In the genomic region with DNA sequence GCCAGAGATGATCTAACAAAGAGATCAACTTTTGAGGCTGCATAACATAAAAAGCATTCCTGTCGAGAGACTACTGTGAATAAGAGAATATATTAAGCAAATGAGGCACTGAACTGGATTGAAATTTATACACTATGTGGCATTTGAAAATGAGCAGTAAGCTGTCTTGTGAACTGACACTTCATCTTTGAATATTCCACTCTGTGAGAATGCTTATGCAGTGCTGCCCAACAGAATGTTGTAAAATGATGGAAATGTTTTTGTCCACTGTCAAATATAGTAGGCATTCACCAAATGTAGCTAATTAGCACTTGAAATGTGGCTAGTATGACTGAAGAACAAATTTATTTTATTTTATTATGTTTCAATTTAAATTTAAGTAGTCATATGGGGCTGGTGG, we compare ENCODE assay signal across 1 cellular context.
A peak's percentile ranks its signal among the peaks of the same experiment; 100 is the strongest.
TF ChIP-seq lines count a peak whose summit lies in the region.

No MANE protein-coding gene starts in this region.

TF ChIP-seq in neural cell, 6 proteins besides CTCF, POLR2A, EP300 and RAD21:
- TF ChIP-seq EZH2 (IDR thresholded peaks at IDR 0.05; ENCODE audit: borderline replicate concordance, insufficient read depth, low read length, poor library complexity, severe bottlenecking) (no peak), MXI1 (conservative IDR thresholded peaks at IDR 0.05; ENCODE audit: poor library complexity, severe bottlenecking) (no peak), POLR2AphosphoS5 (IDR thresholded peaks at IDR 0.05) (peak; percentile 76), SMC3 (conservative IDR thresholded peaks at IDR 0.05; ENCODE audit: poor library complexity) (no peak), TAF1 (IDR thresholded peaks at IDR 0.05; ENCODE audit: low read depth) (no peak)
- TF ChIP-seq, protein P1, sequence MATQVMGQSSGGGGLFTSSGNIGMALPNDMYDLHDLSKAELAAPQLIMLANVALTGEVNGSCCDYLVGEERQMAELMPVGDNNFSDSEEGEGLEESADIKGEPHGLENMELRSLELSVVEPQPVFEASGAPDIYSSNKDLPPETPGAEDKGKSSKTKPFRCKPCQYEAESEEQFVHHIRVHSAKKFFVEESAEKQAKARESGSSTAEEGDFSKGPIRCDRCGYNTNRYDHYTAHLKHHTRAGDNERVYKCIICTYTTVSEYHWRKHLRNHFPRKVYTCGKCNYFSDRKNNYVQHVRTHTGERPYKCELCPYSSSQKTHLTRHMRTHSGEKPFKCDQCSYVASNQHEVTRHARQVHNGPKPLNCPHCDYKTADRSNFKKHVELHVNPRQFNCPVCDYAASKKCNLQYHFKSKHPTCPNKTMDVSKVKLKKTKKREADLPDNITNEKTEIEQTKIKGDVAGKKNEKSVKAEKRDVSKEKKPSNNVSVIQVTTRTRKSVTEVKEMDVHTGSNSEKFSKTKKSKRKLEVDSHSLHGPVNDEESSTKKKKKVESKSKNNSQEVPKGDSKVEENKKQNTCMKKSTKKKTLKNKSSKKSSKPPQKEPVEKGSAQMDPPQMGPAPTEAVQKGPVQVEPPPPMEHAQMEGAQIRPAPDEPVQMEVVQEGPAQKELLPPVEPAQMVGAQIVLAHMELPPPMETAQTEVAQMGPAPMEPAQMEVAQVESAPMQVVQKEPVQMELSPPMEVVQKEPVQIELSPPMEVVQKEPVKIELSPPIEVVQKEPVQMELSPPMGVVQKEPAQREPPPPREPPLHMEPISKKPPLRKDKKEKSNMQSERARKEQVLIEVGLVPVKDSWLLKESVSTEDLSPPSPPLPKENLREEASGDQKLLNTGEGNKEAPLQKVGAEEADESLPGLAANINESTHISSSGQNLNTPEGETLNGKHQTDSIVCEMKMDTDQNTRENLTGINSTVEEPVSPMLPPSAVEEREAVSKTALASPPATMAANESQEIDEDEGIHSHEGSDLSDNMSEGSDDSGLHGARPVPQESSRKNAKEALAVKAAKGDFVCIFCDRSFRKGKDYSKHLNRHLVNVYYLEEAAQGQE (IDR thresholded peaks at IDR 0.05; ENCODE audit: borderline replicate concordance), result peak; percentile 70
